ENCODE assay signal across 8 cellular contexts in genomic region chr2:182077451-182078142, GRCh38.
DNase-seq lines count a peak whose midpoint lies in the region; ATAC-seq, FAIRE-seq and TF ChIP-seq lines count a peak whose summit lies in the region.

No MANE protein-coding gene starts in this region.

- no peaks in the 10 kb centered on the region for H3K9me3 Mint-ChIP-seq in chondrocyte (ENCODE audit: low read depth)

- no peak overlapping the region for H3K27ac Mint-ChIP-seq in chondrocyte (ENCODE audit: unreplicated experiment)

- ATAC-seq in GM21619 (IDR thresholded peaks at IDR 0.05; ENCODE audit: unreplicated experiment): peak; percentile 75
- peak; percentile 96 to 99 (median 96) for ATAC-seq in right lobe of liver

- H3K36me3 Mint-ChIP-seq in chondrocyte (ENCODE audit: low read depth): no peaks in the 10 kb centered on the region

- peak overlapping the region; percentile 3; the same call in 1 of the 2 replicates for H3K9ac ChIP-seq in OCI-LY3 (ENCODE audit: low read length)

- H3K4me2 ChIP-seq in OCI-LY3 (ENCODE audit: low read length): peak overlapping the region; percentile 49

- no peak for FAIRE-seq in urothelium cell line (lab: Jason Lieb, UNC)

- no peak overlapping the region for H3K4me3 Mint-ChIP-seq in chondrocyte (ENCODE audit: unreplicated experiment)

- H3K4me1 ChIP-seq in OCI-LY3 (ENCODE audit: low read length) (peaks cover 49% of the 10 kb centered on the region), right lobe of liver (peaks cover 0 to 17% (median 0%) of the 10 kb centered on the region in 4 donors)

- H3K4me1 Mint-ChIP-seq in chondrocyte (ENCODE audit: low read depth): peaks cover 16% of the 10 kb centered on the region

- no peaks in the 10 kb centered on the region for H3K9me3 ChIP-seq in OCI-LY3 (ENCODE audit: insufficient read depth, low read length)
- no peaks in the 10 kb centered on the region for H3K9me3 ChIP-seq in right lobe of liver

- 36% methylated on average over 10 of the region's 11 CpGs for WGBS in right lobe of liver (ENCODE audit: insufficient coverage, low coverage, low lambda C conversion rate, missing lambda C conversion rate)

- TF ChIP-seq CTCF in LNCAP (IDR thresholded peaks at IDR 0.05) (peak; percentile 63), OCI-LY3 (IDR thresholded peaks at IDR 0.05; ENCODE audit: low read depth, low read length) (peak; percentile 74), chondrocyte (IDR thresholded peaks at IDR 0.05) (peak; percentile 97), right lobe of liver (IDR thresholded peaks at IDR 0.05) (peak; percentile 66 to 82 (median 72))

- H3K79me2 ChIP-seq in OCI-LY3 (ENCODE audit: low read length): no peaks in the 10 kb centered on the region

- peak; percentile 93 for DNase-seq in EH (ENCODE audit: low read depth)
- no peak for DNase-seq in chondrocyte (ENCODE audit: low spot score)
- peak in 1 of 3 donors; percentile 51 for DNase-seq in right lobe of liver
- DNase-seq in urothelium cell line (ENCODE audit: low spot score): peak; percentile 30
- no peak for DNase-seq in stimulated activated CD4-positive, alpha-beta T cell treated with anti-CD3 and anti-CD28 coated beads, Interleukin-1b, Interleukin-23, amount 100 ng/mL, for 48 hours

- H2AFZ ChIP-seq in OCI-LY3 (ENCODE audit: low read depth, low read length): peak overlapping the region; percentile 31; the same call in 1 of the 2 replicates

- no peaks in the 10 kb centered on the region for H3K27me3 Mint-ChIP-seq in chondrocyte (ENCODE audit: low read depth)

- H3K4me3 ChIP-seq in OCI-LY3 (ENCODE audit: low read length) (peak overlapping the region; percentile 11; the same call in 1 of the 2 replicates), right lobe of liver (peak overlapping the region in 2 of 3 donors; percentile 1 to 8)

- H3K27me3 ChIP-seq in OCI-LY3 (ENCODE audit: low read depth, low read length) (no peaks in the 10 kb centered on the region; the same call in 1 of the 2 replicates), right lobe of liver (no peaks in the 10 kb centered on the region)

- H4K20me1 ChIP-seq in OCI-LY3 (ENCODE audit: insufficient read depth, low read length): no peaks in the 10 kb centered on the region

- TF ChIP-seq POLR2A in right lobe of liver (IDR thresholded peaks at IDR 0.05): no peak

- intact Hi-C loops in right lobe of liver (cut with DNase I): loop anchor here in 1 of 2 donors (5.0 kb wide), 1 partner anchor 335 kb away; no protein-coding TSS in a partner anchor

- H3K36me3 ChIP-seq in OCI-LY3 (replicated peaks; ENCODE audit: low read depth, low read length) (no peaks in the 10 kb centered on the region), right lobe of liver (no peaks in the 10 kb centered on the region)

- H3K27ac ChIP-seq in OCI-LY3 (ENCODE audit: low read length) (no peak overlapping the region), right lobe of liver (peak overlapping the region in 2 of 3 donors; percentile 18 to 50)

Comparison
In these comparisons a context has a peak if more than half of its experiments do, and no peak if none do; other contexts are left out.
1. DNase-seq: peak in EH (single experiment) and urothelium cell line (single experiment); none in chondrocyte (single experiment) and stimulated activated CD4-positive, alpha-beta T cell treated with anti-CD3 and anti-CD28 coated beads, Interleukin-1b, Interleukin-23, amount 100 ng/mL, for 48 hours (single experiment).
2. Peak in every context shown above with its lines, with median percentiles within 50 percentile points of each other: CTCF ChIP-seq.